Comparison of ENCODE assay signal across 15 cellular contexts in the genomic region with DNA sequence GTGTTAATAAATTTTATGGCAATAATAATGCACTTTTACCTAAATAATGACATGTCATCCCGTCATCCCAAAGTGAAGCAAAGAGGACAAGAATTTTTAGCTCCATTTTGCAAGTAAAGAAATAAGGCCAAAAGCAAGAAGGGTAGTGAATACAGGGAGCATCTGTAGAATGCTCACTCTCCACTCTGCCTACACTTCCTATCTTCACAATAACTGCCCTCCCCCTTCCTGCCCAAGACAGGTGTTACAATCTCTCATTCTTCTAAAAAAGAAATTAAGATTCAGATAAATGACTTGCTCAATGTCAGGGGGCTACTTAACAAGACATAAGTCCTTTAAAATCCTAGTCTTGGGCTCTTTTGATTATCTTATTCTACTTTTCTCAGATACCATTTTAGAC. TPM values are rescaled to one million over a fixed set of nuclear protein-coding genes. Genes with fewer than 3 reads are reported as not detected.
A peak's percentile ranks its signal among the peaks of the same experiment; 100 is the strongest.
DNase-seq lines count a peak whose midpoint lies in the region; ATAC-seq, FAIRE-seq and TF ChIP-seq lines count a peak whose summit lies in the region.
"Had no signal": no experiment of that assay in that cellular context is flagged by ENCODE, and none has a peak within 500 bp of the region (broad histone marks: within the 10 kb centered on the region; RNA-seq: fewer than 3 reads in every experiment).

No MANE protein-coding gene starts in this region.

- H3K9me3 ChIP-seq in A549 (no peaks in the 10 kb centered on the region), T-helper 17 cell (ENCODE audit: control insufficient read depth, low read length, poor library complexity, severe bottlenecking) (no peaks in the 10 kb centered on the region), osteoblast (ENCODE audit: low read depth, low read length) (no peaks in the 10 kb centered on the region)
- H3K9me3 ChIP-seq: breast epithelium, right lobe of liver had no signal

- H3K4me2 ChIP-seq in A549 (peak overlapping the region; percentile 93), osteoblast (ENCODE audit: insufficient read depth, low read length) (no peak overlapping the region)

- no peak overlapping the region for H3K4me3 Mint-ChIP-seq in T-helper 17 cell
- H3K4me3 Mint-ChIP-seq: activated naive CD4-positive, alpha-beta T cell treated with anti-CD3 and anti-CD28 coated beads, Interleukin-2, amount 50 U/mL, for 24 hours had no signal

- H3K4me1 Mint-ChIP-seq in T-helper 17 cell = peaks cover 28% of the 10 kb centered on the region

- no peak for TF ChIP-seq RAD21 in A549 (conservative IDR thresholded peaks at IDR 0.05 in 1 of 2, IDR thresholded peaks at IDR 0.05 in 1 of 2)

- WGBS in A549 (ENCODE audit: missing lambda C conversion rate) = 88% methylated on average over 1 of the region's 1 CpG

- no peak for TF ChIP-seq POLR2A in A549 (IDR thresholded peaks at IDR 0.05; ENCODE audit: low read length)

- H3K36me3 Mint-ChIP-seq in T-helper 17 cell (ENCODE audit: low read depth) = peaks cover 3% of the 10 kb centered on the region

- peaks cover 27% of the 10 kb centered on the region for H4K20me1 ChIP-seq in osteoblast (ENCODE audit: insufficient read depth, low read length)

- no peak for TF ChIP-seq EP300 in A549 (IDR thresholded peaks at IDR 0.05)

- H3K27ac ChIP-seq in A549 (0 out of 6 replicates have a peak overlapping the region, but pooled peaks of 1 of the 2 experiments have one; percentile 35), osteoblast (ENCODE audit: low read depth, low read length) (no peak overlapping the region)
- H3K27ac ChIP-seq: breast epithelium, right lobe of liver had no signal

- no peak for TF ChIP-seq CTCF in A549 (IDR thresholded peaks at IDR 0.05)
- no peak for TF ChIP-seq CTCF in osteoblast (IDR thresholded peaks at IDR 0.05; ENCODE audit: extremely low read depth, low read depth, low read length)

- DNase-seq in A549 (ENCODE audit: low read depth in 1 of 2, low spot score in 1 of 2) (no peak), T-helper 17 cell (no peak), osteoblast (ENCODE audit: insufficient read length, low spot score, missing footprints) (no peak), activated T-cell treated with anti-CD3 and anti-CD28 coated beads for 4 hours (no peak), hypothalamus (lab: John Stamatoyannopoulos, UW) (no peak)
- no peak for DNase-seq in stimulated activated CD4-positive, alpha-beta T cell treated with anti-CD3 and anti-CD28 coated beads, Interleukin-4, amount 100 ng/mL, for 1 hour
- DNase-seq: kidney, NCI-H187, NCI-H526 treated with DMSO at 0.1 percent for 48 hours, right lobe of liver had no signal

- peaks cover 96% of the 10 kb centered on the region for H3K79me2 ChIP-seq in osteoblast (ENCODE audit: insufficient read depth, low read length)

- H3K4me3 ChIP-seq in A549 (no peak overlapping the region), osteoblast (ENCODE audit: insufficient read depth, low read length) (no peak overlapping the region)
- H3K4me3 ChIP-seq: breast epithelium, right lobe of liver had no signal

- H3K27me3 ChIP-seq in osteoblast (ENCODE audit: insufficient read depth, low read length) = no peaks in the 10 kb centered on the region
- H3K27me3 ChIP-seq: breast epithelium, right lobe of liver had no signal

- peaks cover 82% of the 10 kb centered on the region for H3K4me1 ChIP-seq in A549
- no peaks in the 10 kb centered on the region for H3K4me1 ChIP-seq in osteoblast (ENCODE audit: insufficient read depth, low read length)

- no peaks in the 10 kb centered on the region for H3K36me3 ChIP-seq in osteoblast (ENCODE audit: insufficient read depth, low read length)
- H3K36me3 ChIP-seq: breast epithelium, right lobe of liver had no signal

- H3K27ac Mint-ChIP-seq in T-helper 17 cell = peak overlapping the region; percentile 21
- H3K27ac Mint-ChIP-seq: activated naive CD4-positive, alpha-beta T cell treated with anti-CD3 and anti-CD28 coated beads, Interleukin-2, amount 50 U/mL, for 24 hours had no signal

- no peak overlapping the region for H2AFZ ChIP-seq in osteoblast (ENCODE audit: low read length)

- no peak for ATAC-seq in A549
- ATAC-seq in GM18511 (IDR thresholded peaks at IDR 0.05; ENCODE audit: unreplicated experiment) = peak; percentile 76
- peak; percentile 58 for ATAC-seq in HG03095 (IDR thresholded peaks at IDR 0.05; ENCODE audit: unreplicated experiment)
- no peak for ATAC-seq in T-helper 17 cell
- ATAC-seq: right lobe of liver had no signal

- no peak for FAIRE-seq in A549 (lab: Jason Lieb, UNC)
- FAIRE-seq: D721Med, kidney had no signal

- H3K27me3 Mint-ChIP-seq in T-helper 17 cell = no peaks in the 10 kb centered on the region
- H3K27me3 Mint-ChIP-seq: activated naive CD4-positive, alpha-beta T cell treated with anti-CD3 and anti-CD28 coated beads, Interleukin-2, amount 50 U/mL, for 24 hours had no signal

- POLR2A ChIA-PET in A549 (lab: Yijun Ruan, JAX) = no interaction called here

- CTCF ChIA-PET in A549 (lab: Yijun Ruan, JAX) = interaction anchor here (1.2 kb wide), 1 partner anchor 19 kb away, joined by 3 read pairs; no protein-coding TSS in a partner anchor

TF ChIP-seq in A549, 52 proteins besides CTCF, POLR2A, EP300 and RAD21:
- TF ChIP-seq, protein P1, sequence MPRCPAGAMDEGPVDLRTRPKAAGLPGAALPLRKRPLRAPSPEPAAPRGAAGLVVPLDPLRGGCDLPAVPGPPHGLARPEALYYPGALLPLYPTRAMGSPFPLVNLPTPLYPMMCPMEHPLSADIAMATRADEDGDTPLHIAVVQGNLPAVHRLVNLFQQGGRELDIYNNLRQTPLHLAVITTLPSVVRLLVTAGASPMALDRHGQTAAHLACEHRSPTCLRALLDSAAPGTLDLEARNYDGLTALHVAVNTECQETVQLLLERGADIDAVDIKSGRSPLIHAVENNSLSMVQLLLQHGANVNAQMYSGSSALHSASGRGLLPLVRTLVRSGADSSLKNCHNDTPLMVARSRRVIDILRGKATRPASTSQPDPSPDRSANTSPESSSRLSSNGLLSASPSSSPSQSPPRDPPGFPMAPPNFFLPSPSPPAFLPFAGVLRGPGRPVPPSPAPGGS (IDR thresholded peaks at IDR 0.05) = no peak
- TF ChIP-seq TFCP2L1 (CRISPR knock-in tag; IDR thresholded peaks at IDR 0.05) (no peak), CHD4 (IDR thresholded peaks at IDR 0.05; ENCODE audit: borderline replicate concordance) (no peak), EHF (CRISPR knock-in tag; IDR thresholded peaks at IDR 0.05) (no peak), RCOR1 (IDR thresholded peaks at IDR 0.05; ENCODE audit: low read depth, low read length) (no peak), RFX5 (IDR thresholded peaks at IDR 0.05) (no peak), EHMT2 (IDR thresholded peaks at IDR 0.05; ENCODE audit: low read depth) (no peak), BHLHE40 (IDR thresholded peaks at IDR 0.05; ENCODE audit: low read depth, low read length) (no peak), MAZ (IDR thresholded peaks at IDR 0.05; ENCODE audit: borderline replicate concordance, low read depth, low read length) (no peak), ZFP36 (IDR thresholded peaks at IDR 0.05; ENCODE audit: borderline replicate concordance, partially characterized antibody) (no peak)
- TF ChIP-seq, protein P2, sequence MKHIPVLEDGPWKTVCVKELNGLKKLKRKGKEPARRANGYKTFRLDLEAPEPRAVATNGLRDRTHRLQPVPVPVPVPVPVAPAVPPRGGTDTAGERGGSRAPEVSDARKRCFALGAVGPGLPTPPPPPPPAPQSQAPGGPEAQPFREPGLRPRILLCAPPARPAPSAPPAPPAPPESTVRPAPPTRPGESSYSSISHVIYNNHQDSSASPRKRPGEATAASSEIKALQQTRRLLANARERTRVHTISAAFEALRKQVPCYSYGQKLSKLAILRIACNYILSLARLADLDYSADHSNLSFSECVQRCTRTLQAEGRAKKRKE (CRISPR knock-in tag; IDR thresholded peaks at IDR 0.05; ENCODE audit: low read depth) = no peak
- TF ChIP-seq, protein P3, sequence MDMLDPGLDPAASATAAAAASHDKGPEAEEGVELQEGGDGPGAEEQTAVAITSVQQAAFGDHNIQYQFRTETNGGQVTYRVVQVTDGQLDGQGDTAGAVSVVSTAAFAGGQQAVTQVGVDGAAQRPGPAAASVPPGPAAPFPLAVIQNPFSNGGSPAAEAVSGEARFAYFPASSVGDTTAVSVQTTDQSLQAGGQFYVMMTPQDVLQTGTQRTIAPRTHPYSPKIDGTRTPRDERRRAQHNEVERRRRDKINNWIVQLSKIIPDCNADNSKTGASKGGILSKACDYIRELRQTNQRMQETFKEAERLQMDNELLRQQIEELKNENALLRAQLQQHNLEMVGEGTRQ (IDR thresholded peaks at IDR 0.05) = no peak

RNA-seq across cellular contexts. Expression of a gene that starts 8.9 kb away (rescaled TPM):
- polyA plus RNA-seq in A549 (2011; rRNA removed) (171 and 183 TPM in 2 replicates), A549 (2017; fragmentation: RNase III; extraction: RNeasy Plus Mini Kit Qiagen cat#74134 plus additional on column Dnase treatment) (127 to 158 TPM (median 149 TPM) in 3 replicates)
- 34.4 and 47.4 TPM in 2 replicates for polyA plus RNA-seq in A549 (2012; cell fraction: cytosol; rRNA removed)
- polyA plus RNA-seq in A549 (2012; cell fraction: nucleus; rRNA removed) = 18.4 and 25.5 TPM in 2 replicates
- 70.7 and 74.9 TPM in 2 replicates for polyA minus RNA-seq in A549 (2011; rRNA and poly(A)+ RNA removed)
- total RNA-seq in T-helper 17 cell (10 to 100 TPM; 26.7 to 38.4 TPM), osteoblast (70.1 and 79.3 TPM in 2 replicates)

Comparison
In these comparisons a context has a peak if more than half of its experiments do, and no peak if none do; other contexts are left out.
1. ATAC-seq: peak in GM18511 (single experiment) and HG03095 (single experiment); none in A549 (0 of 2) and T-helper 17 cell (single experiment).